14 cellular contexts compared by ENCODE assay signal in the genomic region with DNA sequence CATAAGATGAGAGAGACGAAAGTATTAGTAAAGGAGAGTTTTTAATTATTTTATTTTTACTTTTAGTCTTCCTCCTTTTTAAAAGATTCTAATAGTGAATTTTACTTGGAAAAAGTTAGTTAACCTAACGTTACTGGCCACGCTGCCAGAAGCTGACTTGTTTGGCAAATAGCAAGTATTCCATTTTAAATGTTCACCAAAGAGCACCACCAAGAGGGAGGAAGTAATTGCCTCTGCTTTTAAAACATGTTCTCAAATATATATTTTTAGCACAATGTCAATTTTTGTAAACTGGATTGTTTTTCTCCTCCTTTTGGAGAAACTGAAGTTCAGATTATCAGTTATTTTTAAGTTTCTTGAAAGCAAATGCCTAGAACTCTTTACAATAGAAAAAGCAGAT.
"Had no signal": no experiment of that assay in that cellular context is flagged by ENCODE, and none has a peak within 500 bp of the region (broad histone marks: within the 10 kb centered on the region; RNA-seq: fewer than 3 reads in every experiment).

No MANE protein-coding gene starts in this region.

- H3K27ac ChIP-seq: heart right ventricle, left lung, right atrium auricular region, stomach had no signal

- H3K4me3 ChIP-seq: heart right ventricle, left lung, lung, right atrium auricular region, stomach had no signal

- DNase-seq: erythroblast; foreskin melanocyte; heart right ventricle; islet precursor cell; left lung; mesendoderm; naive thymus-derived CD4-positive, alpha-beta T cell; small intestine; stimulated activated CD4-positive, alpha-beta T cell treated with anti-CD3 and anti-CD28 coated beads, Interleukin-12 subunit alpha, Interleukin-12 subunit beta, amount 100 ng/mL, for 4 hours; stimulated activated naive CD4-positive, alpha-beta T cell; stomach; trophoblast cell had no signal

- H3K4me1 ChIP-seq: heart right ventricle, left lung, right atrium auricular region, stomach had no signal

- H3K36me3 ChIP-seq: heart right ventricle, left lung, right atrium auricular region, stomach had no signal

- H3K9me3 ChIP-seq: heart right ventricle, left lung, right atrium auricular region, stomach had no signal

- H3K27me3 ChIP-seq: heart right ventricle, left lung, right atrium auricular region, stomach had no signal

- ATAC-seq: heart right ventricle; left lung; naive thymus-derived CD4-positive, alpha-beta T cell had no signal
